Comparison of ENCODE assay signal across 8 cellular contexts in the genomic region with DNA sequence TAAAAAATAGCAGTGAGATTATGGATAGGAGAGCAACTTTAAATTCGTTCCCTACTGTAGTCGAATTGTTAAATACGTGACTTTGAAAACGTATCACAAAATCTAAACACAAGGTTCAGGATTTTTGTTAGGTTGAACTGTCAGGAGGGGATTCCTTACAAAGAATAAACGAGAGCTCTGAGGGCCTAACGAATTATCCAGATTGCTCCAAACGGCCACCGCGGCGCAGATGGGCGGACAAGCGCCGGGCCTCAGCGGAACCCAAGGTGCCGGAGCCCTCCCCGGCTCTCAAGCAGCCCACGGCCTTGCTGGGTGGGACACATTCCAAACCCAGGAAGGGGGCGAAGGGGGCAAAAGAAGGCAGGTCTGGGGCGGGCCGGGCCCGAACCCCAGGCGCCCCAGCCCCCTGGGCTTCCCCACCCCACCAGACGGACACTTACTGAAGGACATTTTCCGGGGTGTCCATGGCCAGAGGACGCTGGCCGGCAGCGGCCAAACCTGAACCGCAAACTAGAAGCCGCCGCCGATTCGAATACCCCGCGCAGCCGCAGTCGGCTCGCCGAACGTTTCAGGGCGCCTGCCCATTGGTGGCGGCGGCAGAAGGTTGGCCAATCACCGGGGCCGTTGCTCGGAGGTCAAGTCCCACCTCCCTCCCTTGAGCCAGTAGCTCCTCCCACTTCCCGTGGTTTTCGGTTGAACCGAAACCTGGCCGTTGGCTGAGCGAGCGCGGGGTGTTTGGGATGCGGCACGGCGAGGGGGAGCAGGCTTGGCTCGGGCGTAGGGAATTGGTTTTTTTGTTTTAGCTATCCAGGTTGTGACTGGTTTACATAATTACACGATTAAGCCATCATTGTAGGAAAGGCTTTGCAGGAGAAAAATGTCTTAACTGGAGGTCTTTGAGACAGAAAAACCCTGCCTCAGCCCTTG. TPM values are rescaled to one million over a fixed set of nuclear protein-coding genes. Genes with fewer than 3 reads are reported as not detected.
DNase-seq lines count a peak whose midpoint lies in the region; ATAC-seq and TF ChIP-seq lines count a peak whose summit lies in the region.

A gene (minus strand): TSS at position 534 of the 927 bp plus-strand sequence. CDS start 68 bp downstream, at position 466.

- intact Hi-C loops in dendritic cell treated with granulocyte-macrophage colony-stimulating factor and Interleukin-4, amounts not matched to agents 40 ng/mL and 50 ng/mL, for 4 days (cut with micrococcal nuclease): loop anchor here (10.0 kb wide), 1 partner anchor 77 kb away; no protein-coding TSS in a partner anchor
- intact Hi-C loops in left lung (cut with DNase I): no loop called here

- peak within 1 kb of the TSS; percentile 67 to 90 (median 80) for H3K4me3 ChIP-seq in BLaER1 treated with 17β-estradiol and CSF1 and Interleukin-3, amounts not matched to agents 10 nM and 100 nM
- H3K4me3 ChIP-seq in left lung: peak within 1 kb of the TSS; percentile 55 to 59

- H3K9me3 Mint-ChIP-seq in dendritic cell treated with granulocyte-macrophage colony-stimulating factor and Interleukin-4, amounts not matched to agents 40 ng/mL and 50 ng/mL, for 4 days: no peaks in the 10 kb centered on the region

- peak within 1 kb of the TSS; percentile 88 for H3K4me3 Mint-ChIP-seq in dendritic cell treated with granulocyte-macrophage colony-stimulating factor and Interleukin-4, amounts not matched to agents 40 ng/mL and 50 ng/mL, for 4 days

- peak within 1 kb of the TSS; percentile 89 for H3K27ac Mint-ChIP-seq in dendritic cell treated with granulocyte-macrophage colony-stimulating factor and Interleukin-4, amounts not matched to agents 40 ng/mL and 50 ng/mL, for 4 days

- peaks cover 7% of the 10 kb centered on the region for H3K36me3 Mint-ChIP-seq in dendritic cell treated with granulocyte-macrophage colony-stimulating factor and Interleukin-4, amounts not matched to agents 40 ng/mL and 50 ng/mL, for 4 days (ENCODE audit: low read depth)

- peaks cover 0 to 26% (median 15%) of the 10 kb centered on the region in 11 experiments; a peak in 19 of 22 replicates for H3K36me3 ChIP-seq in BLaER1 treated with 17β-estradiol and CSF1 and Interleukin-3, amounts not matched to agents 10 nM and 100 nM
- no peaks in the 10 kb centered on the region for H3K36me3 ChIP-seq in left lung

- H3K27me3 ChIP-seq in BLaER1 treated with 17β-estradiol and CSF1 and Interleukin-3, amounts not matched to agents 10 nM and 100 nM: no peaks in the 10 kb centered on the region
- no peaks in the 10 kb centered on the region for H3K27me3 ChIP-seq in left lung

- 0 out of 22 replicates have a peak, but pooled peaks cover 0 to 6% (median 0%) of the 10 kb centered on the region in 11 experiments for H3K9me3 ChIP-seq in BLaER1 treated with 17β-estradiol and CSF1 and Interleukin-3, amounts not matched to agents 10 nM and 100 nM (replicated peaks in 1 of 11)
- H3K9me3 ChIP-seq in left lung: no peaks in the 10 kb centered on the region

- no peaks in the 10 kb centered on the region for H3K27me3 Mint-ChIP-seq in dendritic cell treated with granulocyte-macrophage colony-stimulating factor and Interleukin-4, amounts not matched to agents 40 ng/mL and 50 ng/mL, for 4 days

- ATAC-seq in GM19351 (IDR thresholded peaks at IDR 0.05; ENCODE audit: unreplicated experiment): peak; percentile 68
- peak; percentile 74 for ATAC-seq in HG03521 (IDR thresholded peaks at IDR 0.05; ENCODE audit: unreplicated experiment)
- ATAC-seq in left lung: peak; percentile 97

- peak within 1 kb of the TSS; percentile 76 to 99 (median 94) for H3K4me2 ChIP-seq in BLaER1 treated with 17β-estradiol and CSF1 and Interleukin-3, amounts not matched to agents 10 nM and 100 nM

- H3K4me1 Mint-ChIP-seq in dendritic cell treated with granulocyte-macrophage colony-stimulating factor and Interleukin-4, amounts not matched to agents 40 ng/mL and 50 ng/mL, for 4 days (ENCODE audit: low read depth): peaks cover 29% of the 10 kb centered on the region

- H3K27ac ChIP-seq in BLaER1 treated with 17β-estradiol and CSF1 and Interleukin-3, amounts not matched to agents 10 nM and 100 nM: peak within 1 kb of the TSS; percentile 56 to 96 (median 90)
- peak within 1 kb of the TSS; percentile 84 to 92 for H3K27ac ChIP-seq in left lung

- H3K4me1 ChIP-seq in BLaER1 treated with 17β-estradiol and CSF1 and Interleukin-3, amounts not matched to agents 10 nM and 100 nM: peaks cover 42 to 52% (median 49%) of the 10 kb centered on the region in 10 experiments
- peaks cover 0 to 29% of the 10 kb centered on the region in 2 donors for H3K4me1 ChIP-seq in left lung

- H4K20me1 ChIP-seq in BLaER1 treated with 17β-estradiol and CSF1 and Interleukin-3, amounts not matched to agents 10 nM and 100 nM: peaks cover 0 to 26% (median 12%) of the 10 kb centered on the region in 11 experiments; a peak in 13 of 22 replicates

- H3K9ac ChIP-seq in BLaER1 treated with 17β-estradiol and CSF1 and Interleukin-3, amounts not matched to agents 10 nM and 100 nM: peak within 1 kb of the TSS; percentile 79 to 93 (median 89)

- TF ChIP-seq CTCF in left lung (IDR thresholded peaks at IDR 0.05): no peak

- DNase-seq in NCI-H748 (lab: John Stamatoyannopoulos, UW; ENCODE audit: unreplicated experiment) (peak; percentile 93), left lung (peak; percentile 95 to 98)
- peak; percentile 94 for DNase-seq in activated CD4-positive, alpha-beta T cell treated with anti-CD3 and anti-CD28 coated beads, Interleukin-2, amount 50 U/mL, for 1 hour
- peak; percentile 90 to 92 for DNase-seq in stimulated activated CD4-positive, alpha-beta T cell treated with anti-CD3 and anti-CD28 coated beads, Interleukin-2, amount 100 ng/mL, for 48 hours

RNA-seq across cellular contexts. Expression of the gene that starts here (rescaled TPM):
- total RNA-seq in left lung: 10 to 100 TPM in 1 of 2 donors, 1 to 10 TPM in 1; 7.1 to 10.9 TPM

Comparison
In these comparisons a context has a peak if more than half of its experiments do, and no peak if none do; other contexts are left out.
1. Peak in every context shown above with its lines: DNase-seq, ATAC-seq, H3K4me3 ChIP-seq and H3K27ac ChIP-seq.